1 cellular context compared by ENCODE assay signal in the genomic region with DNA sequence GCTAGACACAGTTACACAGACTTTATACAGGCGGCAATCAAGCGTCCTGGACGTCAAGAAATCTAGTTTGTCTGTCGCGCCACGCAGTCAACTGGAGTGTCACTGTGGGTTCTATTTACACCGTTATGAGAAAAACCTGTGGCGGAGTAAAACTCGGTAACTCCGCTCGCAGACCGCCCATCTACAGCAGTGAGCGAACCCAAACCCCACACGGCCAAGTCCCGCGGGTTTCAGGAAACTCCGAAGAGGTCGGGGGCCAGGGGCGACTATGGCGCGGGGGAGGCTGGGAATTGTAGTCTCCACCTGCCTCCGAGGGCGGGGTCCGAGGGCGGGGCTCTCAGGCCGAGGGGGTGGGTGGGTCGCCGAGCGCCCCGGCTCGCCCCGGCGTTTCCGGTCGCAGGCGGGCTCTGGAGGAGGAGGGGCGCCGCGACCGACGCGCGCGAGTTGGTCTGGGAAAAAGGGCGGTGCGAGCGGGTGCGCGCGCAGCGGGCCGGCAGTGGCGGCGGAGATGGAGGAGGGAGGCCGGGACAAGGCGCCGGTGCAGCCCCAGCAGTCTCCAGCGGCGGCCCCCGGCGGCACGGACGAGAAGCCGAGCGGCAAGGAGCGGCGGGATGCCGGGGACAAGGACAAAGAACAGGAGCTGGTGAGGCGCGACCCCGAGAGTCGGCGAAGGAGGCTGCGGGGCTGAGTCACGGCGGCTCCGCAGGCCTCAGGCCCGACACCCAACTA.
TF ChIP-seq lines count a peak whose summit lies in the region.

Gene PSMD2, plus strand, starts transcription at position 483 of the 729 bp plus-strand sequence. Its CDS starts 26 bp downstream, at position 509.

TF ChIP-seq in HepG2, 621 proteins besides CTCF, POLR2A, EP300 and RAD21 (continued from another document and continues in another):
- no peak for TF ChIP-seq ZBTB39 (CRISPR knock-in tag; IDR thresholded peaks at IDR 0.05)
- no peak for TF ChIP-seq ZNF407 (CRISPR knock-in tag; IDR thresholded peaks at IDR 0.05; ENCODE audit: not compliant biosample characterization)
- TF ChIP-seq, protein P1, sequence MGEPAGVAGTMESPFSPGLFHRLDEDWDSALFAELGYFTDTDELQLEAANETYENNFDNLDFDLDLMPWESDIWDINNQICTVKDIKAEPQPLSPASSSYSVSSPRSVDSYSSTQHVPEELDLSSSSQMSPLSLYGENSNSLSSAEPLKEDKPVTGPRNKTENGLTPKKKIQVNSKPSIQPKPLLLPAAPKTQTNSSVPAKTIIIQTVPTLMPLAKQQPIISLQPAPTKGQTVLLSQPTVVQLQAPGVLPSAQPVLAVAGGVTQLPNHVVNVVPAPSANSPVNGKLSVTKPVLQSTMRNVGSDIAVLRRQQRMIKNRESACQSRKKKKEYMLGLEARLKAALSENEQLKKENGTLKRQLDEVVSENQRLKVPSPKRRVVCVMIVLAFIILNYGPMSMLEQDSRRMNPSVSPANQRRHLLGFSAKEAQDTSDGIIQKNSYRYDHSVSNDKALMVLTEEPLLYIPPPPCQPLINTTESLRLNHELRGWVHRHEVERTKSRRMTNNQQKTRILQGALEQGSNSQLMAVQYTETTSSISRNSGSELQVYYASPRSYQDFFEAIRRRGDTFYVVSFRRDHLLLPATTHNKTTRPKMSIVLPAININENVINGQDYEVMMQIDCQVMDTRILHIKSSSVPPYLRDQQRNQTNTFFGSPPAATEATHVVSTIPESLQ (CRISPR knock-in tag; conservative IDR thresholded peaks at IDR 0.05), result 0 out of 2 replicates have a peak, but pooled peaks have one; percentile 80
- peak; percentile 27; the same call in 1 of the 2 replicates for TF ChIP-seq ZSCAN9 (CRISPR knock-in tag; IDR thresholded peaks at IDR 0.05; ENCODE audit: borderline replicate concordance)
- no peak; the same call in 1 of the 2 replicates for TF ChIP-seq TBX2 (CRISPR knock-in tag; IDR thresholded peaks at IDR 0.05; ENCODE audit: borderline replicate concordance)
- no peak for TF ChIP-seq ZNF292 (CRISPR knock-in tag; IDR thresholded peaks at IDR 0.05; ENCODE audit: borderline replicate concordance, low read depth)
- TF ChIP-seq, protein P2, sequence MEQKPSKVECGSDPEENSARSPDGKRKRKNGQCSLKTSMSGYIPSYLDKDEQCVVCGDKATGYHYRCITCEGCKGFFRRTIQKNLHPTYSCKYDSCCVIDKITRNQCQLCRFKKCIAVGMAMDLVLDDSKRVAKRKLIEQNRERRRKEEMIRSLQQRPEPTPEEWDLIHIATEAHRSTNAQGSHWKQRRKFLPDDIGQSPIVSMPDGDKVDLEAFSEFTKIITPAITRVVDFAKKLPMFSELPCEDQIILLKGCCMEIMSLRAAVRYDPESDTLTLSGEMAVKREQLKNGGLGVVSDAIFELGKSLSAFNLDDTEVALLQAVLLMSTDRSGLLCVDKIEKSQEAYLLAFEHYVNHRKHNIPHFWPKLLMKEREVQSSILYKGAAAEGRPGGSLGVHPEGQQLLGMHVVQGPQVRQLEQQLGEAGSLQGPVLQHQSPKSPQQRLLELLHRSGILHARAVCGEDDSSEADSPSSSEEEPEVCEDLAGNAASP (CRISPR knock-in tag; IDR thresholded peaks at IDR 0.05; ENCODE audit: borderline replicate concordance), result no peak
- TF ChIP-seq BRD4 (CRISPR knock-in tag; IDR thresholded peaks at IDR 0.05), result no peak
- TF ChIP-seq MTERF4 (CRISPR knock-in tag; IDR thresholded peaks at IDR 0.05), result no peak; the same call in 1 of the 2 replicates
- no peak for TF ChIP-seq SSRP1 (CRISPR knock-in tag; IDR thresholded peaks at IDR 0.05)
- TF ChIP-seq ZFY (CRISPR knock-in tag; IDR thresholded peaks at IDR 0.05), result peak; percentile 98
- TF ChIP-seq TAF1 (CRISPR knock-in tag; IDR thresholded peaks at IDR 0.05), result peak; percentile 88
- TF ChIP-seq ZC3H13 (CRISPR knock-in tag; IDR thresholded peaks at IDR 0.05), result no peak
- TF ChIP-seq ZNF124 (CRISPR knock-in tag; IDR thresholded peaks at IDR 0.05), result no peak
- TF ChIP-seq ZFYVE20 (CRISPR knock-in tag; IDR thresholded peaks at IDR 0.05; ENCODE audit: borderline replicate concordance, low read depth), result no peak
- TF ChIP-seq MBNL3 (CRISPR knock-in tag; conservative IDR thresholded peaks at IDR 0.05), result no peak
- no peak for TF ChIP-seq ZNF879 (CRISPR knock-in tag; IDR thresholded peaks at IDR 0.05)
- peak; percentile 96 for TF ChIP-seq ZFX (CRISPR knock-in tag; IDR thresholded peaks at IDR 0.05; ENCODE audit: low read depth)
- 0 out of 2 replicates have a peak, but pooled peaks have one; percentile 32 for TF ChIP-seq ZNF350 (CRISPR knock-in tag; IDR thresholded peaks at IDR 0.05; ENCODE audit: borderline replicate concordance, low read depth)
- no peak for TF ChIP-seq NFYB (CRISPR knock-in tag; IDR thresholded peaks at IDR 0.05)
- no peak for TF ChIP-seq NR2F1 (CRISPR knock-in tag; IDR thresholded peaks at IDR 0.05)
- no peak for TF ChIP-seq ZSCAN31 (CRISPR knock-in tag; IDR thresholded peaks at IDR 0.05; ENCODE audit: low read depth)
- TF ChIP-seq NONO (IDR thresholded peaks at IDR 0.05), result no peak
- TF ChIP-seq NONO (CRISPR knock-in tag; conservative IDR thresholded peaks at IDR 0.05), result no peak
- no peak; the same call in 1 of the 2 replicates for TF ChIP-seq CBX5 (CRISPR knock-in tag; IDR thresholded peaks at IDR 0.05; ENCODE audit: borderline replicate concordance)
- TF ChIP-seq, protein P3, sequence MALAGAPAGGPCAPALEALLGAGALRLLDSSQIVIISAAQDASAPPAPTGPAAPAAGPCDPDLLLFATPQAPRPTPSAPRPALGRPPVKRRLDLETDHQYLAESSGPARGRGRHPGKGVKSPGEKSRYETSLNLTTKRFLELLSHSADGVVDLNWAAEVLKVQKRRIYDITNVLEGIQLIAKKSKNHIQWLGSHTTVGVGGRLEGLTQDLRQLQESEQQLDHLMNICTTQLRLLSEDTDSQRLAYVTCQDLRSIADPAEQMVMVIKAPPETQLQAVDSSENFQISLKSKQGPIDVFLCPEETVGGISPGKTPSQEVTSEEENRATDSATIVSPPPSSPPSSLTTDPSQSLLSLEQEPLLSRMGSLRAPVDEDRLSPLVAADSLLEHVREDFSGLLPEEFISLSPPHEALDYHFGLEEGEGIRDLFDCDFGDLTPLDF (CRISPR knock-in tag; IDR thresholded peaks at IDR 0.05), result no peak; the same call in 1 of the 2 replicates
- TF ChIP-seq ZNF225 (CRISPR knock-in tag; IDR thresholded peaks at IDR 0.05), result peak; percentile 29; the same call in 1 of the 2 replicates
- 0 out of 2 replicates have a peak, but pooled peaks have one; percentile 48 for TF ChIP-seq ZNF773 (CRISPR knock-in tag; IDR thresholded peaks at IDR 0.05; ENCODE audit: borderline replicate concordance)
- no peak for TF ChIP-seq PRMT3 (CRISPR knock-in tag; IDR thresholded peaks at IDR 0.05; ENCODE audit: borderline replicate concordance, low read depth)
- TF ChIP-seq ONECUT2 (CRISPR knock-in tag; IDR thresholded peaks at IDR 0.05), result no peak
- TF ChIP-seq ZNF790 (CRISPR knock-in tag; IDR thresholded peaks at IDR 0.05; ENCODE audit: borderline replicate concordance), result 0 out of 2 replicates have a peak, but pooled peaks have one; percentile 10
- no peak for TF ChIP-seq SIX4 (CRISPR knock-in tag; IDR thresholded peaks at IDR 0.05)
- peak; percentile 67; the same call in 1 of the 2 replicates for TF ChIP-seq ZSCAN30 (CRISPR knock-in tag; IDR thresholded peaks at IDR 0.05)
- no peak for TF ChIP-seq ZNF747 (CRISPR knock-in tag; IDR thresholded peaks at IDR 0.05; ENCODE audit: borderline replicate concordance)
- TF ChIP-seq KAT8 (CRISPR knock-in tag; IDR thresholded peaks at IDR 0.05), result peak; percentile 79
- no peak for TF ChIP-seq EED (CRISPR knock-in tag; IDR thresholded peaks at IDR 0.05)
- TF ChIP-seq ZNF432 (CRISPR knock-in tag; IDR thresholded peaks at IDR 0.05; ENCODE audit: borderline replicate concordance), result no peak
- TF ChIP-seq, protein P4, sequence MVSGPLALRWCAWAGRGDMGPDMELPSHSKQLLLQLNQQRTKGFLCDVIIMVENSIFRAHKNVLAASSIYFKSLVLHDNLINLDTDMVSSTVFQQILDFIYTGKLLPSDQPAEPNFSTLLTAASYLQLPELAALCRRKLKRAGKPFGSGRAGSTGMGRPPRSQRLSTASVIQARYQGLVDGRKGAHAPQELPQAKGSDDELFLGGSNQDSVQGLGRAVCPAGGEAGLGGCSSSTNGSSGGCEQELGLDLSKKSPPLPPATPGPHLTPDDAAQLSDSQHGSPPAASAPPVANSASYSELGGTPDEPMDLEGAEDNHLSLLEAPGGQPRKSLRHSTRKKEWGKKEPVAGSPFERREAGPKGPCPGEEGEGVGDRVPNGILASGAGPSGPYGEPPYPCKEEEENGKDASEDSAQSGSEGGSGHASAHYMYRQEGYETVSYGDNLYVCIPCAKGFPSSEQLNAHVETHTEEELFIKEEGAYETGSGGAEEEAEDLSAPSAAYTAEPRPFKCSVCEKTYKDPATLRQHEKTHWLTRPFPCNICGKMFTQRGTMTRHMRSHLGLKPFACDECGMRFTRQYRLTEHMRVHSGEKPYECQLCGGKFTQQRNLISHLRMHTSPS (CRISPR knock-in tag; IDR thresholded peaks at IDR 0.05; ENCODE audit: low read depth), result no peak
- no peak for TF ChIP-seq HDAC6 (IDR thresholded peaks at IDR 0.05; ENCODE audit: low read depth, low read length)
- TF ChIP-seq PCBP1 (IDR thresholded peaks at IDR 0.05; ENCODE audit: borderline replicate concordance, low read depth, low read length), result no peak
- no peak for TF ChIP-seq ZSCAN12 (CRISPR knock-in tag; IDR thresholded peaks at IDR 0.05)
- TF ChIP-seq RBFOX2 (IDR thresholded peaks at IDR 0.05; ENCODE audit: low read depth, low read length), result peak; percentile 85
- TF ChIP-seq STAT5B (CRISPR knock-in tag; IDR thresholded peaks at IDR 0.05), result no peak
- no peak for TF ChIP-seq JUNB (CRISPR knock-in tag; IDR thresholded peaks at IDR 0.05; ENCODE audit: borderline replicate concordance)
- TF ChIP-seq MED13 (CRISPR knock-in tag; IDR thresholded peaks at IDR 0.05), result no peak
